In genomic region chr1:22570140-22570909, GRCh38 we compare ENCODE assay signal across 3 cellular contexts.
A peak's percentile ranks its signal among the peaks of the same experiment; 100 is the strongest.
TF ChIP-seq lines count a peak whose summit lies in the region.

No MANE protein-coding gene starts in this region.

TF ChIP-seq in SK-N-SH, 30 proteins besides CTCF, POLR2A, EP300 and RAD21 (continued from another document):
- no peak for TF ChIP-seq FOXM1 (IDR thresholded peaks at IDR 0.05; ENCODE audit: low read depth)
- no peak for TF ChIP-seq TEAD4 (IDR thresholded peaks at IDR 0.05; ENCODE audit: borderline replicate concordance, insufficient read depth)
- peak; percentile 29 for TF ChIP-seq CHD2 (IDR thresholded peaks at IDR 0.05; ENCODE audit: low read length, partially characterized antibody)
- TF ChIP-seq RXRA (IDR thresholded peaks at IDR 0.05; ENCODE audit: borderline replicate concordance, low read depth), result no peak
- TF ChIP-seq ELF1 (IDR thresholded peaks at IDR 0.05), result no peak
- no peak for TF ChIP-seq NFIC (IDR thresholded peaks at IDR 0.05; ENCODE audit: borderline replicate concordance)
- no peak for TF ChIP-seq REST (IDR thresholded peaks at IDR 0.05; ENCODE audit: low read depth, low read length)
- TF ChIP-seq FOXJ3 (CRISPR knock-in tag; IDR thresholded peaks at IDR 0.05), result no peak
- no peak for TF ChIP-seq RCOR1 (IDR thresholded peaks at IDR 0.05; ENCODE audit: low read length)
- TF ChIP-seq PBX3 (IDR thresholded peaks at IDR 0.05), result no peak
- TF ChIP-seq RFX5 (IDR thresholded peaks at IDR 0.05; ENCODE audit: low read length), result no peak
- peak; percentile 63 for TF ChIP-seq GATA2 (CRISPR knock-in tag; IDR thresholded peaks at IDR 0.05)
- TF ChIP-seq, protein P1, sequence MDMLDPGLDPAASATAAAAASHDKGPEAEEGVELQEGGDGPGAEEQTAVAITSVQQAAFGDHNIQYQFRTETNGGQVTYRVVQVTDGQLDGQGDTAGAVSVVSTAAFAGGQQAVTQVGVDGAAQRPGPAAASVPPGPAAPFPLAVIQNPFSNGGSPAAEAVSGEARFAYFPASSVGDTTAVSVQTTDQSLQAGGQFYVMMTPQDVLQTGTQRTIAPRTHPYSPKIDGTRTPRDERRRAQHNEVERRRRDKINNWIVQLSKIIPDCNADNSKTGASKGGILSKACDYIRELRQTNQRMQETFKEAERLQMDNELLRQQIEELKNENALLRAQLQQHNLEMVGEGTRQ (IDR thresholded peaks at IDR 0.05; ENCODE audit: borderline replicate concordance, low read depth, low read length), result no peak

TF ChIP-seq in SK-N-SH treated with all-trans-retinoic acid at 6 μM for 48 hours, 23 proteins besides CTCF, POLR2A, EP300 and RAD21 (continued from another document):
- TF ChIP-seq, protein P2, sequence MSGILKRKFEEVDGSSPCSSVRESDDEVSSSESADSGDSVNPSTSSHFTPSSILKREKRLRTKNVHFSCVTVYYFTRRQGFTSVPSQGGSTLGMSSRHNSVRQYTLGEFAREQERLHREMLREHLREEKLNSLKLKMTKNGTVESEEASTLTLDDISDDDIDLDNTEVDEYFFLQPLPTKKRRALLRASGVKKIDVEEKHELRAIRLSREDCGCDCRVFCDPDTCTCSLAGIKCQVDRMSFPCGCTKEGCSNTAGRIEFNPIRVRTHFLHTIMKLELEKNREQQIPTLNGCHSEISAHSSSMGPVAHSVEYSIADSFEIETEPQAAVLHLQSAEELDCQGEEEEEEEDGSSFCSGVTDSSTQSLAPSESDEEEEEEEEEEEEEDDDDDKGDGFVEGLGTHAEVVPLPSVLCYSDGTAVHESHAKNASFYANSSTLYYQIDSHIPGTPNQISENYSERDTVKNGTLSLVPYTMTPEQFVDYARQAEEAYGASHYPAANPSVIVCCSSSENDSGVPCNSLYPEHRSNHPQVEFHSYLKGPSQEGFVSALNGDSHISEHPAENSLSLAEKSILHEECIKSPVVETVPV (CRISPR knock-in tag; IDR thresholded peaks at IDR 0.05), result no peak
- no peak for TF ChIP-seq SNAI2 (CRISPR knock-in tag; IDR thresholded peaks at IDR 0.05)
- TF ChIP-seq RARB (CRISPR knock-in tag; IDR thresholded peaks at IDR 0.05), result no peak
- no peak for TF ChIP-seq PPARA (CRISPR knock-in tag; IDR thresholded peaks at IDR 0.05; ENCODE audit: borderline replicate concordance)
- no peak for TF ChIP-seq ZFP3 (CRISPR knock-in tag; IDR thresholded peaks at IDR 0.05)
- TF ChIP-seq CREB5 (CRISPR knock-in tag; IDR thresholded peaks at IDR 0.05; ENCODE audit: low read depth), result no peak
- TF ChIP-seq TSHZ2 (CRISPR knock-in tag; IDR thresholded peaks at IDR 0.05), result no peak
- TF ChIP-seq ZNF70 (CRISPR knock-in tag; IDR thresholded peaks at IDR 0.05), result no peak
- TF ChIP-seq OSR1 (CRISPR knock-in tag; IDR thresholded peaks at IDR 0.05), result no peak
TF ChIP-seq in SK-N-SH treated with all-trans-retinoic acid at 6 μM for 48 hours: peak in this region for 0.

TF ChIP-seq in K562, 482 proteins besides CTCF, POLR2A, EP300 and RAD21 (continued from another document):
- TF ChIP-seq MAX (CRISPR knock-in tag; IDR thresholded peaks at IDR 0.05) (peak; percentile 59), NFATC3 (IDR thresholded peaks at IDR 0.05) (no peak), KDM1A (IDR thresholded peaks at IDR 0.05) (peak in 1 of 2 experiments; percentile 98; a peak in 2 of 4 replicates), TSC22D4 (tag; IDR thresholded peaks at IDR 0.05) (no peak), SAFB2 (IDR thresholded peaks at IDR 0.05; ENCODE audit: borderline replicate concordance, low read depth, low read length, severe bottlenecking) (no peak), CGGBP1 (CRISPR knock-in tag; IDR thresholded peaks at IDR 0.05) (no peak), NCOR1 (IDR thresholded peaks at IDR 0.05) (peak; percentile 27; the same call in 1 of the 2 replicates), ATF1 (CRISPR knock-in tag; IDR thresholded peaks at IDR 0.05) (no peak), ATF1 (tag; IDR thresholded peaks at IDR 0.05) (no peak), ARID2 (IDR thresholded peaks at IDR 0.05) (peak; percentile 87; the same call in 1 of the 2 replicates), JUN (IDR thresholded peaks at IDR 0.05; ENCODE audit: borderline replicate concordance, low read depth, low read length) (no peak), JUN (CRISPR knock-in tag; IDR thresholded peaks at IDR 0.05; ENCODE audit: borderline replicate concordance) (no peak), NELFE (IDR thresholded peaks at IDR 0.05; ENCODE audit: insufficient read depth, insufficient read length) (no peak), RFX1 (IDR thresholded peaks at IDR 0.05) (no peak), ZC3H4 (CRISPR knock-in tag; IDR thresholded peaks at IDR 0.05; ENCODE audit: borderline replicate concordance) (no peak), ZNF445 (CRISPR knock-in tag; IDR thresholded peaks at IDR 0.05; ENCODE audit: low read depth) (no peak), E2F8 (IDR thresholded peaks at IDR 0.05; ENCODE audit: low read depth, partially characterized antibody) (no peak), SMAD1 (IDR thresholded peaks at IDR 0.05; ENCODE audit: low read depth, low read length, partially characterized antibody) (no peak), ZNF785 (CRISPR knock-in tag; IDR thresholded peaks at IDR 0.05) (no peak), ZNF644 (tag; IDR thresholded peaks at IDR 0.05; ENCODE audit: low read depth) (no peak), RFX7 (CRISPR knock-in tag; IDR thresholded peaks at IDR 0.05) (no peak), PREB (CRISPR knock-in tag; IDR thresholded peaks at IDR 0.05) (no peak)
